ENCODE assay signal across 1 cellular context in genomic region chr2:74472086-74472944, GRCh38.
A peak's percentile ranks its signal among the peaks of the same experiment; 100 is the strongest.
TF ChIP-seq lines count a peak whose summit lies in the region.

TSS of gene MRPL53 (minus strand) at chr2:74472680. CDS start at chr2:74472660, 20 bp downstream.

TF ChIP-seq in HepG2, 621 proteins besides CTCF, POLR2A, EP300 and RAD21 (continued from another document and continues in another):
- no peak for TF ChIP-seq ARID3A (IDR thresholded peaks at IDR 0.05; ENCODE audit: low read depth, low read length)
- peak; percentile 78 for TF ChIP-seq HNRNPLL (IDR thresholded peaks at IDR 0.05; ENCODE audit: low read depth, low read length, poor library complexity, severe bottlenecking)
- TF ChIP-seq ARNT2 (CRISPR knock-in tag; IDR thresholded peaks at IDR 0.05; ENCODE audit: low read depth) = peak; percentile 90
- TF ChIP-seq TP53 (CRISPR knock-in tag; conservative IDR thresholded peaks at IDR 0.05) = peak; percentile 88; the same call in 1 of the 2 replicates
- TF ChIP-seq RELA (CRISPR knock-in tag; IDR thresholded peaks at IDR 0.05) = peak; percentile 87
- no peak for TF ChIP-seq MLLT10 (CRISPR knock-in tag; IDR thresholded peaks at IDR 0.05)
- TF ChIP-seq AHR (CRISPR knock-in tag; IDR thresholded peaks at IDR 0.05) = peak; percentile 90; the same call in 1 of the 2 replicates
- peak; percentile 99 for TF ChIP-seq ZNF572 (CRISPR knock-in tag; IDR thresholded peaks at IDR 0.05)
- peak; percentile 63; the same call in 1 of the 2 replicates for TF ChIP-seq ZNF790 (CRISPR knock-in tag; IDR thresholded peaks at IDR 0.05; ENCODE audit: borderline replicate concordance)
- peak; percentile 89 for TF ChIP-seq ZNF607 (CRISPR knock-in tag; IDR thresholded peaks at IDR 0.05; ENCODE audit: borderline replicate concordance)
- peak; percentile 99 for TF ChIP-seq TOPORS (CRISPR knock-in tag; IDR thresholded peaks at IDR 0.05)
- peak; percentile 96 for TF ChIP-seq MEF2D (CRISPR knock-in tag; IDR thresholded peaks at IDR 0.05)
- TF ChIP-seq ZNF232 (CRISPR knock-in tag; IDR thresholded peaks at IDR 0.05; ENCODE audit: borderline replicate concordance) = peak; percentile 94; the same call in 1 of the 2 replicates
- peak; percentile 93 for TF ChIP-seq U2AF1 (optimal IDR thresholded peaks at IDR 0.05; ENCODE audit: low read depth, low read length)
- peak; percentile 79 for TF ChIP-seq ZNF362 (CRISPR knock-in tag; IDR thresholded peaks at IDR 0.05; ENCODE audit: borderline replicate concordance)
- TF ChIP-seq, protein P1, sequence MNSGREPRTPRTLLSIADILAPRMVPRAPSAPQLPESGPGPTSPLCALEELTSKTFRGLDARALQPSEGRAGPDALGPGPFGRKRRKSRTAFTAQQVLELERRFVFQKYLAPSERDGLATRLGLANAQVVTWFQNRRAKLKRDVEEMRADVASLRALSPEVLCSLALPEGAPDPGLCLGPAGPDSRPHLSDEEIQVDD (CRISPR knock-in tag; IDR thresholded peaks at IDR 0.05; ENCODE audit: borderline replicate concordance) = 0 out of 2 replicates have a peak, but pooled peaks have one; percentile 60
- TF ChIP-seq KDM6A (CRISPR knock-in tag; IDR thresholded peaks at IDR 0.05; ENCODE audit: low read depth) = no peak
- peak; percentile 87 for TF ChIP-seq ZNF407 (CRISPR knock-in tag; IDR thresholded peaks at IDR 0.05; ENCODE audit: not compliant biosample characterization)
- TF ChIP-seq TOE1 (CRISPR knock-in tag; IDR thresholded peaks at IDR 0.05) = 0 out of 2 replicates have a peak, but pooled peaks have one; percentile 71
- no peak for TF ChIP-seq TCF12 (IDR thresholded peaks at IDR 0.05)
- peak; percentile 88; the same call in 1 of the 2 replicates for TF ChIP-seq TCF12 (CRISPR knock-in tag; IDR thresholded peaks at IDR 0.05)
- TF ChIP-seq SMAD9 (CRISPR knock-in tag; IDR thresholded peaks at IDR 0.05) = peak; percentile 90; the same call in 1 of the 2 replicates
- TF ChIP-seq ZNF207 (IDR thresholded peaks at IDR 0.05; ENCODE audit: borderline replicate concordance) = no peak
- no peak for TF ChIP-seq TRIM22 (IDR thresholded peaks at IDR 0.05)
- no peak for TF ChIP-seq ZBTB7A (CRISPR knock-in tag; IDR thresholded peaks at IDR 0.05)
- TF ChIP-seq KDM4B (CRISPR knock-in tag; IDR thresholded peaks at IDR 0.05) = peak; percentile 95
- TF ChIP-seq XBP1 (CRISPR knock-in tag; IDR thresholded peaks at IDR 0.05) = no peak; the same call in 1 of the 2 replicates
- TF ChIP-seq ZFP82 (CRISPR knock-in tag; IDR thresholded peaks at IDR 0.05; ENCODE audit: borderline replicate concordance) = peak; percentile 87; the same call in 1 of the 2 replicates
- TF ChIP-seq HINFP (CRISPR knock-in tag; IDR thresholded peaks at IDR 0.05; ENCODE audit: low read depth) = peak; percentile 97
- TF ChIP-seq MBNL3 (CRISPR knock-in tag; conservative IDR thresholded peaks at IDR 0.05) = no peak
- no peak for TF ChIP-seq PLRG1 (conservative IDR thresholded peaks at IDR 0.05)
- TF ChIP-seq ZSCAN9 (CRISPR knock-in tag; IDR thresholded peaks at IDR 0.05; ENCODE audit: borderline replicate concordance) = peak; percentile 89
- peak; percentile 98 for TF ChIP-seq NCOA1 (CRISPR knock-in tag; IDR thresholded peaks at IDR 0.05)
- TF ChIP-seq POLR2AphosphoS2 (IDR thresholded peaks at IDR 0.05; ENCODE audit: low read depth, low read length) = peak; percentile 88; the same call in 1 of the 2 replicates
- no peak for TF ChIP-seq HMGA1 (CRISPR knock-in tag; conservative IDR thresholded peaks at IDR 0.05)
- TF ChIP-seq, protein P2, sequence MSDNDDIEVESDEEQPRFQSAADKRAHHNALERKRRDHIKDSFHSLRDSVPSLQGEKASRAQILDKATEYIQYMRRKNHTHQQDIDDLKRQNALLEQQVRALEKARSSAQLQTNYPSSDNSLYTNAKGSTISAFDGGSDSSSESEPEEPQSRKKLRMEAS (IDR thresholded peaks at IDR 0.05) = peak; percentile 95
- TF ChIP-seq NR2F1 (CRISPR knock-in tag; IDR thresholded peaks at IDR 0.05) = no peak; a peak in 1 of 4 replicates
- 0 out of 2 replicates have a peak, but pooled peaks have one; percentile 61 for TF ChIP-seq RFXANK (CRISPR knock-in tag; IDR thresholded peaks at IDR 0.05)
- TF ChIP-seq ZNF83 (CRISPR knock-in tag; IDR thresholded peaks at IDR 0.05; ENCODE audit: borderline replicate concordance) = peak; percentile 79; the same call in 1 of the 2 replicates
- 0 out of 2 replicates have a peak, but pooled peaks have one; percentile 54 for TF ChIP-seq RBAK (CRISPR knock-in tag; IDR thresholded peaks at IDR 0.05)
- peak; percentile 100 for TF ChIP-seq ZC3H13 (CRISPR knock-in tag; IDR thresholded peaks at IDR 0.05)
- TF ChIP-seq, protein P3, sequence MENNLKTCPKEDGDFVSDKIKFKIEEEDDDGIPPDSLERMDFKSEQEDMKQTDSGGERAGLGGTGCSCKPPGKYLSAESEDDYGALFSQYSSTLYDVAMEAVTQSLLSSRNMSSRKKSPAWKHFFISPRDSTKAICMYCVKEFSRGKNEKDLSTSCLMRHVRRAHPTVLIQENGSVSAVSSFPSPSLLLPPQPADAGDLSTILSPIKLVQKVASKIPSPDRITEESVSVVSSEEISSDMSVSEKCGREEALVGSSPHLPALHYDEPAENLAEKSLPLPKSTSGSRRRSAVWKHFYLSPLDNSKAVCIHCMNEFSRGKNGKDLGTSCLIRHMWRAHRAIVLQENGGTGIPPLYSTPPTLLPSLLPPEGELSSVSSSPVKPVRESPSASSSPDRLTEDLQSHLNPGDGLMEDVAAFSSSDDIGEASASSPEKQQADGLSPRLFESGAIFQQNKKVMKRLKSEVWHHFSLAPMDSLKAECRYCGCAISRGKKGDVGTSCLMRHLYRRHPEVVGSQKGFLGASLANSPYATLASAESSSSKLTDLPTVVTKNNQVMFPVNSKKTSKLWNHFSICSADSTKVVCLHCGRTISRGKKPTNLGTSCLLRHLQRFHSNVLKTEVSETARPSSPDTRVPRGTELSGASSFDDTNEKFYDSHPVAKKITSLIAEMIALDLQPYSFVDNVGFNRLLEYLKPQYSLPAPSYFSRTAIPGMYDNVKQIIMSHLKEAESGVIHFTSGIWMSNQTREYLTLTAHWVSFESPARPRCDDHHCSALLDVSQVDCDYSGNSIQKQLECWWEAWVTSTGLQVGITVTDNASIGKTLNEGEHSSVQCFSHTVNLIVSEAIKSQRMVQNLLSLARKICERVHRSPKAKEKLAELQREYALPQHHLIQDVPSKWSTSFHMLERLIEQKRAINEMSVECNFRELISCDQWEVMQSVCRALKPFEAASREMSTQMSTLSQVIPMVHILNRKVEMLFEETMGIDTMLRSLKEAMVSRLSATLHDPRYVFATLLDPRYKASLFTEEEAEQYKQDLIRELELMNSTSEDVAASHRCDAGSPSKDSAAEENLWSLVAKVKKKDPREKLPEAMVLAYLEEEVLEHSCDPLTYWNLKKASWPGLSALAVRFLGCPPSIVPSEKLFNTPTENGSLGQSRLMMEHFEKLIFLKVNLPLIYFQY (CRISPR knock-in tag; IDR thresholded peaks at IDR 0.05; ENCODE audit: borderline replicate concordance) = peak; percentile 88; the same call in 1 of the 2 replicates
- peak; percentile 99 for TF ChIP-seq KMT2A (CRISPR knock-in tag; IDR thresholded peaks at IDR 0.05)
- TF ChIP-seq ZNF468 (CRISPR knock-in tag; IDR thresholded peaks at IDR 0.05) = peak; percentile 91
- TF ChIP-seq ZNF709 (CRISPR knock-in tag; IDR thresholded peaks at IDR 0.05) = no peak; the same call in none of the 2 replicates
- peak; percentile 99 for TF ChIP-seq TARDBP (CRISPR knock-in tag; IDR thresholded peaks at IDR 0.05)
- TF ChIP-seq ATAD3A (CRISPR knock-in tag; IDR thresholded peaks at IDR 0.05) = no peak
- peak; percentile 99 for TF ChIP-seq SMAD1 (CRISPR knock-in tag; IDR thresholded peaks at IDR 0.05; ENCODE audit: borderline replicate concordance, low read depth)
- peak; percentile 92; the same call in 1 of the 2 replicates for TF ChIP-seq ZNF30 (CRISPR knock-in tag; IDR thresholded peaks at IDR 0.05)
- TF ChIP-seq ZNF441 (CRISPR knock-in tag; IDR thresholded peaks at IDR 0.05; ENCODE audit: borderline replicate concordance) = peak; percentile 55; the same call in 1 of the 2 replicates
- peak; percentile 88 for TF ChIP-seq CBX5 (CRISPR knock-in tag; IDR thresholded peaks at IDR 0.05; ENCODE audit: borderline replicate concordance)
